ENCODE assay signal across 10 cellular contexts in the genomic region with DNA sequence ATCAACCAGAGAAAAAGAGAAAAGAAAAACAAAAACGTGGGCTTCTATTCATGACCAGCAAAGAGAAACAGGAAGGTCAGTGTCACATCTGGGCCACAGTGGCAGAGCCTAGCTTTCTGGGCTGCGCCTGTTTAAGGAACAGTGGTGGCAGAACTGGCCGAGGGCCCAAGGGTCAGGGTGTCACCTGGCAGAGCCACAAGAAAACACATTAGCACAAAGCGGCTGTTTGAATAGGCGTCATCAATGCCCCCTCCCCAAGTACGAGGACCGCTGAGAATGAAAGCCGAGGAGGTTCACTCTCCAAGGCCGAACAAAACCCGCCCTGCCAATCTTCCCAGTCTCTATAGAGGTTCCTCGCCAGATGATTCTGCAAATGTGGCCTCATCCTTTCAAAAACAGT.
DNase-seq lines count a peak whose midpoint lies in the region; ATAC-seq and TF ChIP-seq lines count a peak whose summit lies in the region.
"Had no signal": no experiment of that assay in that cellular context is flagged by ENCODE, and none has a peak within 500 bp of the region (broad histone marks: within the 10 kb centered on the region; RNA-seq: fewer than 3 reads in every experiment).

No MANE protein-coding gene starts in this region.

- CTCF ChIA-PET in activated CD4-positive, alpha-beta T cell treated with anti-CD3 and anti-CD28 coated beads, Interleukin-2, amount 10 ng/mL, durations not matched to agents 7 days and 5 days (lab: Charles Lee), result no interaction called here
- CTCF ChIA-PET in PC-3 (lab: Charles Lee), result no interaction called here

- H3F3A ChIP-seq in PC-3 (ENCODE audit: low read length, unreplicated experiment), result no peaks in the 10 kb centered on the region

- H3K79me2 ChIP-seq in PC-3 (ENCODE audit: low read length), result no peaks in the 10 kb centered on the region

- no peaks in the 10 kb centered on the region for H3K4me1 ChIP-seq in PC-3 (ENCODE audit: insufficient read depth, low read length)
- H3K4me1 ChIP-seq: psoas muscle had no signal

- peak overlapping the region; percentile 26 for H3K27ac Mint-ChIP-seq in activated CD4-positive, alpha-beta T cell treated with anti-CD3 and anti-CD28 coated beads, Interleukin-2, amount 10 ng/mL, durations not matched to agents 7 days and 5 days

- H3K9me2 ChIP-seq in PC-3 (replicated peaks; ENCODE audit: low read length), result no peaks in the 10 kb centered on the region

- peaks cover 55% of the 10 kb centered on the region for H3K4me1 Mint-ChIP-seq in activated CD4-positive, alpha-beta T cell treated with anti-CD3 and anti-CD28 coated beads, Interleukin-2, amount 10 ng/mL, durations not matched to agents 7 days and 5 days

- H3K9me3 Mint-ChIP-seq in activated CD4-positive, alpha-beta T cell treated with anti-CD3 and anti-CD28 coated beads, Interleukin-2, amount 10 ng/mL, durations not matched to agents 7 days and 5 days, result peaks cover 31% of the 10 kb centered on the region

- intact Hi-C loops in PC-3 (cut with micrococcal nuclease), result no loop called here

- no peak overlapping the region for H3K9ac ChIP-seq in PC-3 (ENCODE audit: low read length)

- no peaks in the 10 kb centered on the region for H3K27me3 ChIP-seq in PC-3 (ENCODE audit: low read length)

- H4K20me1 ChIP-seq in PC-3 (ENCODE audit: low read length), result no peaks in the 10 kb centered on the region

- DNase-seq in activated CD4-positive, alpha-beta T cell treated with anti-CD3 and anti-CD28 coated beads, Interleukin-2, amount 10 ng/mL, durations not matched to agents 7 days and 5 days, result no peak
- no peak for DNase-seq in activated CD4-positive, alpha-beta T cell treated with anti-CD3 and anti-CD28 coated beads, Interleukin-2, amount 50 U/mL, for 48 hours
- DNase-seq in brain pericyte (ENCODE audit: low read depth, low spot score), result peak; percentile 88
- DNase-seq in lung microvascular endothelial cell (ENCODE audit: low read depth in 2 of 2), result peak; percentile 29 to 45
- DNase-seq in substantia nigra (lab: John Stamatoyannopoulos, UW), result peak in 41 of 49 donors; percentile 15 to 83 (median 54)
- no peak for DNase-seq in PC-3
- DNase-seq in NCI-H345 treated with DMSO at 0.1 percent for 48 hours (lab: John Stamatoyannopoulos, UW; ENCODE audit: unreplicated experiment), result no peak
- no peak for DNase-seq in NCI-H1930 (lab: John Stamatoyannopoulos, UW)
- DNase-seq: EL, psoas muscle had no signal

- H3K9me3 ChIP-seq in PC-3 (ENCODE audit: low read length), result no peaks in the 10 kb centered on the region
- H3K9me3 ChIP-seq: psoas muscle had no signal

- no peak overlapping the region for H3K4me2 ChIP-seq in PC-3 (ENCODE audit: low read length)

- ATAC-seq in PC-3, result no peak
- ATAC-seq: psoas muscle had no signal

- H3K4me3 ChIP-seq in PC-3 (ENCODE audit: low read length), result no peak overlapping the region
- H3K4me3 ChIP-seq: psoas muscle had no signal

- peaks cover 67% of the 10 kb centered on the region for H3K36me3 Mint-ChIP-seq in activated CD4-positive, alpha-beta T cell treated with anti-CD3 and anti-CD28 coated beads, Interleukin-2, amount 10 ng/mL, durations not matched to agents 7 days and 5 days (ENCODE audit: low read depth)

- H3K27ac ChIP-seq in substantia nigra (ENCODE audit: low read depth, low read length, poor library complexity, severe bottlenecking) (peak overlapping the region; percentile 54), PC-3 (ENCODE audit: low read length) (no peak overlapping the region)
- H3K27ac ChIP-seq: psoas muscle had no signal

- no peaks in the 10 kb centered on the region for H3K27me3 Mint-ChIP-seq in activated CD4-positive, alpha-beta T cell treated with anti-CD3 and anti-CD28 coated beads, Interleukin-2, amount 10 ng/mL, durations not matched to agents 7 days and 5 days

- no peak overlapping the region for H3K4me3 Mint-ChIP-seq in activated CD4-positive, alpha-beta T cell treated with anti-CD3 and anti-CD28 coated beads, Interleukin-2, amount 10 ng/mL, durations not matched to agents 7 days and 5 days

- H2AFZ ChIP-seq in PC-3 (ENCODE audit: low read length), result no peak overlapping the region

- TF ChIP-seq CTCF in PC-3 (conservative IDR thresholded peaks at IDR 0.05; ENCODE audit: low read depth, low read length), result no peak

- BruUV-seq in PC-3 (replicated peaks; lab: Mats Ljungman, UMichigan), result no TSS peak

- POLR2A ChIA-PET in activated CD4-positive, alpha-beta T cell treated with anti-CD3 and anti-CD28 coated beads, Interleukin-2, amount 10 ng/mL, durations not matched to agents 7 days and 5 days (lab: Charles Lee), result interaction anchor here (0.6 kb wide), 1 partner anchor 11 kb away, joined by 3 read pairs; no protein-coding TSS in a partner anchor
- POLR2A ChIA-PET in PC-3 (lab: Charles Lee; ENCODE audit: unreplicated experiment), result no interaction called here

- H3K36me3 ChIP-seq in PC-3 (ENCODE audit: low read depth, low read length), result no peaks in the 10 kb centered on the region

Comparison
In these comparisons a context has a peak if more than half of its experiments do, and no peak if none do; other contexts are left out.
1. DNase-seq: peak in brain pericyte (single experiment), lung microvascular endothelial cell (2 of 2) and substantia nigra (41 of 49); none in activated CD4-positive, alpha-beta T cell treated with anti-CD3 and anti-CD28 coated beads, Interleukin-2, amount 10 ng/mL, durations not matched to agents 7 days and 5 days (single experiment), activated CD4-positive, alpha-beta T cell treated with anti-CD3 and anti-CD28 coated beads, Interleukin-2, amount 50 U/mL, for 48 hours (0 of 2), PC-3 (single experiment), NCI-H345 treated with DMSO at 0.1 percent for 48 hours (single experiment) and NCI-H1930 (0 of 2).